22 cellular contexts compared by ENCODE assay signal in the genomic region with DNA sequence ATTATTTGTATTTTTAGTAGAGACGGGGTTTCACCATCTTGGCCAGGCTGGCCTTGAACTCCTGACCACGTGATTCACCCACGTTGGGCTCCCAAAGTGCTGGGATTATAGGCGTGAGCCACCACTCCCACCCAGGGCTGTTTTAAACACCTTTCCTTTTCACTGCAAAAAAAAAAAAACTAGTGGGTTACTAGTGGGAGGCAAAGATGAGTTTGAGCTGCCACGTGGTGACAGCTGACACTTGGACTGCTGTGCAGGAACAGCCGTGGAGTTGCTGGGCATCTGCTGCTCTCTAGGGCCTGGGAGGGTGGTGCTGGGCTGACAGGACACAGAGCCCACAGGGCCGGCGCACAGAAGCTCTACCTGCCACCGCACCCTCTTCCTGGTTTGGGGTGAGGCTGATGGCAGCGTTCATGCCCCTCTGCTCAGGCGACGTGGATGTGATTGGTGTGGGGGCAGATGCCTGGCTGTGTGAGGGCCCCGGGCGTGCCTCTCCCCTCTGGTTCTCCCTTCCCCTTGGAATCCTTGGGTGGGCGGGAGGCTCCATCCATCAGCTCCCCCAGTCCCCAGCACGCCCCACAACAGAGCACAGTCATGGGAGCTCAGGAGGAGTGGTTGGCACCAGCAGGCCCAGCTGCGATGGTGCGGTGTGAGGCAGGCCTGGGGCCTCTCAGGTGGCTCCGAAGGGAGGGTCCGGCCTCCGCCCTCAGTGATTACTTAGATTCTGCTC. TPM values are rescaled to one million over a fixed set of nuclear protein-coding genes. Genes with fewer than 3 reads are reported as not detected.
DNase-seq lines count a peak whose midpoint lies in the region; ATAC-seq, FAIRE-seq and TF ChIP-seq lines count a peak whose summit lies in the region.
"Had no signal": no experiment of that assay in that cellular context is flagged by ENCODE, and none has a peak within 500 bp of the region (broad histone marks: within the 10 kb centered on the region; RNA-seq: fewer than 3 reads in every experiment).

No MANE protein-coding gene starts in this region.

- peak overlapping the region; percentile 57 for H3K9ac ChIP-seq in NT2/D1 (ENCODE audit: insufficient read length, low read depth)
- no peak overlapping the region for H3K9ac ChIP-seq in H1 (replicated peaks in 1 of 4; ENCODE audit: extremely low read depth in 1 of 4, low read depth in 3 of 4, low read length in 3 of 4)

- H4K91ac ChIP-seq in H1 (replicated peaks; ENCODE audit: insufficient read length, low read length), result no peak overlapping the region

- no peak overlapping the region for H2BK5ac ChIP-seq in H1 (ENCODE audit: low read depth, low read length)

- WGBS in H1 (ENCODE audit: extremely low coverage in 1 of 2, insufficient coverage in 1 of 2, insufficient read length in 1 of 2, insufficient replicate concordance in 2 of 2, low coverage in 1 of 2, low lambda C conversion rate in 2 of 2, missing lambda C conversion rate in 1 of 2), 2 experiments, result 94% methylated on average over 20 of the region's 21 CpGs; no CpG with 5 or more reads in 1 of the 2 experiments

- no peak overlapping the region for H2BK20ac ChIP-seq in H1 (ENCODE audit: low read length)

- no peak overlapping the region for H2AFZ ChIP-seq in H1 (ENCODE audit: low read length)

- H4K20me1 ChIP-seq in H1 (replicated peaks in 1 of 2; ENCODE audit: control insufficient read depth in 1 of 2, insufficient read depth in 2 of 2, low read length in 2 of 2), result peaks cover 19 to 40% of the 10 kb centered on the region in 2 experiments

- no peak overlapping the region for H2BK120ac ChIP-seq in H1 (replicated peaks; ENCODE audit: low read depth, low read length)

- no peak overlapping the region for H4K5ac ChIP-seq in H1 (ENCODE audit: insufficient read length, low read depth, low read length)

- peaks cover 12% of the 10 kb centered on the region for H3K79me1 ChIP-seq in H1 (ENCODE audit: low read depth, low read length)

- TF ChIP-seq RAD21 in H1 (IDR thresholded peaks at IDR 0.05 in 1 of 2, conservative IDR thresholded peaks at IDR 0.05 in 1 of 2; ENCODE audit: low read depth in 2 of 2, low read length in 2 of 2), result no peak

- intact Hi-C loops in Right ventricle myocardium inferior (cut with DNase I) (no loop called here), left ventricle myocardium inferior (cut with micrococcal nuclease) (no loop called here)

- H3K18ac ChIP-seq in H1 (ENCODE audit: extremely low read depth, low read length), result no peak overlapping the region

- H3K4ac ChIP-seq in H1 (replicated peaks; ENCODE audit: insufficient read length, low read depth, low read length), result no peak overlapping the region

- H3K56ac ChIP-seq in H1 (replicated peaks; ENCODE audit: insufficient read length, low read depth, low read length), result no peak overlapping the region

- ATAC-seq in Right ventricle myocardium inferior (no peak), HG03521 (IDR thresholded peaks at IDR 0.05; ENCODE audit: unreplicated experiment) (no peak)
- ATAC-seq: CD8-positive, alpha-beta T cell had no signal

- CTCF ChIA-PET in H1 (lab: Charles Lee; ENCODE audit: partially characterized antibody), result interaction anchor here (0.6 to 17.4 kb wide), 6 partner anchors 12 to 102 kb away, joined by 3 to 131 read pairs (median 4); partner anchors contain the start of gene AJM1

- no peak overlapping the region for H2BK15ac ChIP-seq in H1 (ENCODE audit: low read length)

- H3K4me3 ChIP-seq in left ventricle myocardium inferior (no peak overlapping the region), NT2/D1 (ENCODE audit: insufficient read length, low read depth) (no peak overlapping the region), H1 (ENCODE audit: extremely low read depth in 1 of 4, insufficient read depth in 2 of 4, low read depth in 3 of 4, low read length in 4 of 4) (no peak overlapping the region)

- peaks cover 58% of the 10 kb centered on the region for H3K36me3 ChIP-seq in left ventricle myocardium inferior
- H3K36me3 ChIP-seq in NT2/D1 (ENCODE audit: insufficient read depth, insufficient read length, low read length), result peaks cover 75% of the 10 kb centered on the region
- H3K36me3 ChIP-seq in H1 (ENCODE audit: control insufficient read depth in 2 of 4, insufficient read depth in 4 of 4, low read length in 3 of 4), result peaks cover 9 to 33% (median 24%) of the 10 kb centered on the region in 4 experiments

- no peak overlapping the region for H3K14ac ChIP-seq in H1 (ENCODE audit: insufficient read length)

- H4K8ac ChIP-seq in H1 (ENCODE audit: extremely low read depth, insufficient read depth, low read length), result peak overlapping the region; percentile 25; the same call in 1 of the 2 replicates

- TF ChIP-seq CTCF in left ventricle myocardium inferior (IDR thresholded peaks at IDR 0.05; ENCODE audit: borderline replicate concordance), result no peak
- no peak for TF ChIP-seq CTCF in H1 (IDR thresholded peaks at IDR 0.05; ENCODE audit: control extremely low read depth in 1 of 3, insufficient read depth in 1 of 3, low read depth in 1 of 3, low read length in 3 of 3)

- H2AK5ac ChIP-seq in H1 (ENCODE audit: low read depth, low read length), result no peak overlapping the region

- H3K23me2 ChIP-seq in H1 (ENCODE audit: low read depth, low read length), result peaks cover 7% of the 10 kb centered on the region

- peaks cover 0 to 9% of the 10 kb centered on the region in 2 experiments; a peak in 2 of 4 replicates for H3K79me2 ChIP-seq in H1 (ENCODE audit: control insufficient read depth in 1 of 2, insufficient read depth in 2 of 2, low read length in 2 of 2)

- no peak for TF ChIP-seq EP300 in H1 (IDR thresholded peaks at IDR 0.05; ENCODE audit: borderline replicate concordance in 1 of 2, low read depth in 2 of 2, low read length in 2 of 2)

- H3K4me2 ChIP-seq in H1 (ENCODE audit: insufficient read depth in 1 of 2, low read depth in 2 of 2, low read length in 2 of 2), result no peak overlapping the region

- DNase-seq in Right ventricle myocardium inferior (ENCODE audit: missing footprints) (peak; percentile 25), left ventricle myocardium inferior (no peak), NT2/D1 (ENCODE audit: low read depth, low spot score) (no peak), H1 (ENCODE audit: low read depth in 1 of 2, low spot score in 2 of 2) (no peak), myocyte (ENCODE audit: low read depth) (peak; percentile 75), frontal cortex (ENCODE audit: low spot score in 2 of 2) (no peak), glomerular visceral epithelial cell (ENCODE audit: extremely low spot score) (no peak)
- DNase-seq: COR-L47, DMS153, DMS79 treated with DMSO at 0.1 percent for 48 hours, EL, GDM1, GOT3, HCEC 1CT had no signal

- H3K27ac ChIP-seq in left ventricle myocardium inferior (replicated peaks), result no peak overlapping the region
- no peak overlapping the region for H3K27ac ChIP-seq in H1 (ENCODE audit: low read depth, low read length)
- H3K27ac ChIP-seq: 22Rv1, HL-60 had no signal

- no peak overlapping the region for H3K23ac ChIP-seq in H1 (ENCODE audit: insufficient read length)

- peaks cover 18% of the 10 kb centered on the region for H3K4me1 ChIP-seq in left ventricle myocardium inferior
- H3K4me1 ChIP-seq in NT2/D1 (ENCODE audit: insufficient read depth, insufficient read length), result peaks cover 27% of the 10 kb centered on the region
- peaks cover 0 to 11% (median 5%) of the 10 kb centered on the region in 4 experiments; a peak in 4 of 7 replicates for H3K4me1 ChIP-seq in H1 (replicated peaks in 1 of 4; ENCODE audit: control insufficient read depth in 3 of 4, insufficient read depth in 4 of 4, low read length in 3 of 4)

- TF ChIP-seq POLR2A in H1 (IDR thresholded peaks at IDR 0.05; ENCODE audit: control extremely low read depth in 1 of 2, low read depth in 2 of 2, low read length in 2 of 2), result no peak

- FAIRE-seq in H1 (lab: Jason Lieb, UNC) (no peak), frontal cortex (lab: Jason Lieb, UNC) (no peak)
- FAIRE-seq: D721Med, GM12892, GM19239 had no signal

- POLR2A ChIA-PET in H1 (lab: Charles Lee; ENCODE audit: partially characterized antibody), result interaction anchor here (1.0 to 10.8 kb wide), 3 partner anchors 17 to 24 kb away, joined by 4 to 96 read pairs (median 44); partner anchors contain the start of genes AJM1 and RABL6

- H3K27me3 ChIP-seq in left ventricle myocardium inferior (ENCODE audit: low read depth), result no peaks in the 10 kb centered on the region
- no peaks in the 10 kb centered on the region for H3K27me3 ChIP-seq in NT2/D1 (ENCODE audit: insufficient read depth, insufficient read length)
- H3K27me3 ChIP-seq in H1 (replicated peaks in 1 of 4; ENCODE audit: control insufficient read depth in 3 of 4, extremely low read depth in 1 of 4, insufficient read depth in 3 of 4, low read length in 3 of 4), result 0 out of 7 replicates have a peak, but pooled peaks cover 0 to 2% (median 0%) of the 10 kb centered on the region in 4 experiments

- H2BK12ac ChIP-seq in H1 (ENCODE audit: low read depth, low read length), result no peak overlapping the region

- no peaks in the 10 kb centered on the region for H3K9me3 ChIP-seq in left ventricle myocardium inferior (replicated peaks)
- H3K9me3 ChIP-seq in NT2/D1 (ENCODE audit: insufficient read depth, low read length), result no peaks in the 10 kb centered on the region
- no peaks in the 10 kb centered on the region for H3K9me3 ChIP-seq in H1 (ENCODE audit: insufficient read depth in 2 of 2, low read depth in 1 of 2, low read length in 1 of 2)

RNA-seq across cellular contexts. Expression of gene RABL6, which starts 16.9 kb away (rescaled TPM):
- total RNA-seq in Right ventricle myocardium inferior (69.5 TPM), left ventricle myocardium inferior (64.1 TPM), myocyte (94.2 and 122 TPM in 2 replicates), frontal cortex (35.1 TPM)
- 129 and 130 TPM in 2 replicates for total RNA-seq in H1 (2021; fragmentation: NEBNext Ultra II Directional; extraction: Animal tissue kit (Norgen Biotek cat#: 25700))
- 70.1 and 98.6 TPM in 2 replicates for polyA plus RNA-seq in H1 (2011; rRNA removed)
- 87.7 TPM for polyA plus RNA-seq in H1 (2011; cell fraction: cytosol; rRNA removed)
- polyA plus RNA-seq in H1 (2011; cell fraction: nucleus; rRNA removed), result 257 TPM
- polyA plus RNA-seq in H1 (2012, experiment 1 of 2), result 109 to 142 TPM (median 126 TPM) in 4 replicates
- polyA plus RNA-seq in H1 (2012, experiment 2 of 2), result 170 TPM
- 86.2 TPM for polyA plus RNA-seq in H1 (2013, experiment 1 of 2)
- 82.0 TPM for polyA plus RNA-seq in H1 (2013, experiment 2 of 2)
- polyA minus RNA-seq in H1 (2011; rRNA and poly(A)+ RNA removed), result 61.8 and 85.2 TPM in 2 replicates
- 49.0 TPM for polyA minus RNA-seq in H1 (2011; cell fraction: cytosol; rRNA and poly(A)+ RNA removed)
- 101 TPM for polyA minus RNA-seq in H1 (2011; cell fraction: nucleus; rRNA and poly(A)+ RNA removed)
- 88.8 TPM for polyA plus RNA-seq in myocyte (2012)

RNA-seq across cellular contexts. Expression of gene AJM1, which starts 17.6 kb away (rescaled TPM):
- 8.6 TPM for total RNA-seq in Right ventricle myocardium inferior
- 7.7 TPM for total RNA-seq in left ventricle myocardium inferior
- total RNA-seq in H1 (2021; fragmentation: NEBNext Ultra II Directional; extraction: Animal tissue kit (Norgen Biotek cat#: 25700)), result 0.86 and 0.97 TPM in 2 replicates
- polyA plus RNA-seq in H1 (2011; rRNA removed), result 0.12 and 0.33 TPM in 2 replicates
- polyA plus RNA-seq in H1 (2011; cell fraction: cytosol; rRNA removed), result 0.45 TPM
- polyA plus RNA-seq in H1 (2011; cell fraction: nucleus; rRNA removed), result 2.4 TPM
- 0.47 to 1.1 TPM (median 0.87 TPM) in 4 replicates for polyA plus RNA-seq in H1 (2012, experiment 1 of 2)
- polyA plus RNA-seq in H1 (2012, experiment 2 of 2), result 0.31 TPM
- polyA plus RNA-seq in H1 (2013, experiment 1 of 2), result 0.26 TPM
- polyA plus RNA-seq in H1 (2013, experiment 2 of 2), result 0.26 TPM
- 0.02 and 0.03 TPM in 2 replicates for polyA minus RNA-seq in H1 (2011; rRNA and poly(A)+ RNA removed)
- polyA minus RNA-seq in H1 (2011; cell fraction: cytosol; rRNA and poly(A)+ RNA removed), result not detected
- polyA minus RNA-seq in H1 (2011; cell fraction: nucleus; rRNA and poly(A)+ RNA removed), result 0.80 TPM
- 2.7 and 6.5 TPM in 2 replicates for total RNA-seq in myocyte
- polyA plus RNA-seq in myocyte (2012), result 8.1 TPM
- total RNA-seq in frontal cortex, result 0.82 TPM

RNA-seq across cellular contexts. Expression of gene PHPT1, which starts 24.5 kb away (rescaled TPM):
- total RNA-seq in Right ventricle myocardium inferior, result 358 TPM
- 349 TPM for total RNA-seq in left ventricle myocardium inferior
- total RNA-seq in H1 (2021; fragmentation: NEBNext Ultra II Directional; extraction: Animal tissue kit (Norgen Biotek cat#: 25700)), result 109 and 111 TPM in 2 replicates
- 226 and 246 TPM in 2 replicates for polyA plus RNA-seq in H1 (2011; rRNA removed)
- polyA plus RNA-seq in H1 (2011; cell fraction: cytosol; rRNA removed), result 187 TPM
- 299 TPM for polyA plus RNA-seq in H1 (2011; cell fraction: nucleus; rRNA removed)
- 83.0 to 153 TPM (median 142 TPM) in 4 replicates for polyA plus RNA-seq in H1 (2012, experiment 1 of 2)
- 164 TPM for polyA plus RNA-seq in H1 (2012, experiment 2 of 2)
- polyA plus RNA-seq in H1 (2013, experiment 1 of 2), result 122 TPM
- 112 TPM for polyA plus RNA-seq in H1 (2013, experiment 2 of 2)
- polyA minus RNA-seq in H1 (2011; rRNA and poly(A)+ RNA removed), result 13.8 and 14.5 TPM in 2 replicates
- polyA minus RNA-seq in H1 (2011; cell fraction: cytosol; rRNA and poly(A)+ RNA removed), result 33.1 TPM
- 44.8 TPM for polyA minus RNA-seq in H1 (2011; cell fraction: nucleus; rRNA and poly(A)+ RNA removed)
- total RNA-seq in myocyte, result 106 and 131 TPM in 2 replicates
- 326 TPM for polyA plus RNA-seq in myocyte (2012)
- total RNA-seq in frontal cortex, result 143 TPM

RNA-seq across cellular contexts. Expression of gene MAMDC4, which starts 27.5 kb away (rescaled TPM):
- total RNA-seq in Right ventricle myocardium inferior, result 12.8 TPM
- 13.4 TPM for total RNA-seq in left ventricle myocardium inferior
- total RNA-seq in H1 (2021; fragmentation: NEBNext Ultra II Directional; extraction: Animal tissue kit (Norgen Biotek cat#: 25700)), result 4.5 TPM in 2 replicates
- polyA plus RNA-seq in H1 (2011; rRNA removed), result 3.1 and 6.6 TPM in 2 replicates
- polyA plus RNA-seq in H1 (2011; cell fraction: cytosol; rRNA removed), result 3.9 TPM
- 56.5 TPM for polyA plus RNA-seq in H1 (2011; cell fraction: nucleus; rRNA removed)
- 2.7 to 5.8 TPM (median 5.6 TPM) in 4 replicates for polyA plus RNA-seq in H1 (2012, experiment 1 of 2)
- polyA plus RNA-seq in H1 (2012, experiment 2 of 2), result 2.0 TPM
- 1.5 TPM for polyA plus RNA-seq in H1 (2013, experiment 1 of 2)
- 1.3 TPM for polyA plus RNA-seq in H1 (2013, experiment 2 of 2)
- 0.51 and 0.69 TPM in 2 replicates for polyA minus RNA-seq in H1 (2011; rRNA and poly(A)+ RNA removed)
- 1.4 TPM for polyA minus RNA-seq in H1 (2011; cell fraction: cytosol; rRNA and poly(A)+ RNA removed)
- 8.0 TPM for polyA minus RNA-seq in H1 (2011; cell fraction: nucleus; rRNA and poly(A)+ RNA removed)
- total RNA-seq in myocyte, result 2.9 and 3.4 TPM in 2 replicates
- polyA plus RNA-seq in myocyte (2012), result 5.0 TPM
- 4.1 TPM for total RNA-seq in frontal cortex

RNA-seq across cellular contexts. Expression of gene CCDC183, which starts 28.5 kb away (rescaled TPM):
- total RNA-seq in Right ventricle myocardium inferior, result 1.6 TPM
- total RNA-seq in left ventricle myocardium inferior, result 2.1 TPM
- total RNA-seq in H1 (2021; fragmentation: NEBNext Ultra II Directional; extraction: Animal tissue kit (Norgen Biotek cat#: 25700)), result 0.78 and 1.6 TPM in 2 replicates
- 0.51 and 1.1 TPM in 2 replicates for polyA plus RNA-seq in H1 (2011; rRNA removed)
- polyA plus RNA-seq in H1 (2011; cell fraction: cytosol; rRNA removed), result 1.8 TPM
- 9.9 TPM for polyA plus RNA-seq in H1 (2011; cell fraction: nucleus; rRNA removed)
- 2.0 to 2.4 TPM (median 2.2 TPM) in 4 replicates for polyA plus RNA-seq in H1 (2012, experiment 1 of 2)
- 0.16 TPM for polyA plus RNA-seq in H1 (2012, experiment 2 of 2)
- polyA plus RNA-seq in H1 (2013, experiment 1 of 2), result 0.91 TPM
- 1.4 TPM for polyA plus RNA-seq in H1 (2013, experiment 2 of 2)
- 0.44 and 0.59 TPM in 2 replicates for polyA minus RNA-seq in H1 (2011; rRNA and poly(A)+ RNA removed)
- not detected for polyA minus RNA-seq in H1 (2011; cell fraction: cytosol; rRNA and poly(A)+ RNA removed)
- polyA minus RNA-seq in H1 (2011; cell fraction: nucleus; rRNA and poly(A)+ RNA removed), result 1.4 TPM
- 0.70 and 3.4 TPM in 2 replicates for total RNA-seq in myocyte
- 1.7 TPM for polyA plus RNA-seq in myocyte (2012)
- total RNA-seq in frontal cortex, result 2.0 TPM
- total RNA-seq: A673 had no signal

Comparison
In these comparisons a context has a peak if more than half of its experiments do, and no peak if none do; other contexts are left out.
1. DNase-seq: peak in Right ventricle myocardium inferior (single experiment) and myocyte (single experiment); none in left ventricle myocardium inferior (single experiment), NT2/D1 (single experiment), H1 (0 of 2), frontal cortex (0 of 2) and glomerular visceral epithelial cell (single experiment).